1 cellular context compared by ENCODE assay signal in the genomic region with DNA sequence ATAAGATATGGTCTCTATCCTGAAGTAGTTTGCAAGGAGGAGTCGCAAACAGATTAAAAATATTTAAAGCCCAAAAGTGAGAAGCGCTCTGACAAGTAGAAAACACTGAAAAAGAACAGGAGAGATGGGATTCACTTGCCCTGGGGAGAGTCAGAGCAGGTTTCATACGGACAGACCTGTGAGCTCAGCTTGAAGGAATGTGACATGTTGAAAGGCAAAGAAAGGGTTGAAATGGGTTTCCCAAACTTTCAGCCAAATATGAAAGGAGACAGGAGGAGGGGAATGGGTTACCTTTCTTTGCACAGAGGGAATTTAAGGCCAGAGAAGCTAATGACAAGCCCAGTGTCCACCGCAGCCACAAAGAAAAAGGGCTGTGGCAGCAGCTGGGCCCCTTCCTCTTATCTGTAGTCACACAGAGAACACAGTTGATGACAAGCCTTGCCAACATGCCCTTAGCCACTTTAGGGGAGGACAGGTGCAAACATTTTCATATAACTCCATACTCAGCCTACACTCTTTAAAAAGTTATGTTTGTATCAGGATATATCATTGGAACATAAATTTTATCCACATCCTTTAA.
TF ChIP-seq lines count a peak whose summit lies in the region.

No MANE protein-coding gene starts in this region.

TF ChIP-seq in HepG2, 621 proteins besides CTCF, POLR2A, EP300 and RAD21:
- TF ChIP-seq FOSL2 (CRISPR knock-in tag; IDR thresholded peaks at IDR 0.05) (peak; percentile 31; the same call in 1 of the 2 replicates), ZNF577 (CRISPR knock-in tag; IDR thresholded peaks at IDR 0.05; ENCODE audit: borderline replicate concordance, low read depth) (no peak), ZNF720 (CRISPR knock-in tag; IDR thresholded peaks at IDR 0.05) (no peak), ZNF83 (CRISPR knock-in tag; IDR thresholded peaks at IDR 0.05; ENCODE audit: borderline replicate concordance) (no peak), AGO1 (IDR thresholded peaks at IDR 0.05; ENCODE audit: low read depth, low read length, poor library complexity, severe bottlenecking) (no peak), TEAD3 (CRISPR knock-in tag; optimal IDR thresholded peaks at IDR 0.05; ENCODE audit: borderline replicate concordance) (peak; percentile 34), ZNF7 (CRISPR knock-in tag; IDR thresholded peaks at IDR 0.05) (0 out of 2 replicates have a peak, but pooled peaks have one; percentile 12), NFE2L1 (CRISPR knock-in tag; IDR thresholded peaks at IDR 0.05; ENCODE audit: borderline replicate concordance) (no peak), CENPX (CRISPR knock-in tag; IDR thresholded peaks at IDR 0.05) (no peak), ZNF282 (IDR thresholded peaks at IDR 0.05; ENCODE audit: partially characterized antibody) (no peak)
- TF ChIP-seq, protein P1, sequence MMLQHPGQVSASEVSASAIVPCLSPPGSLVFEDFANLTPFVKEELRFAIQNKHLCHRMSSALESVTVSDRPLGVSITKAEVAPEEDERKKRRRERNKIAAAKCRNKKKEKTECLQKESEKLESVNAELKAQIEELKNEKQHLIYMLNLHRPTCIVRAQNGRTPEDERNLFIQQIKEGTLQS (CRISPR knock-in tag; IDR thresholded peaks at IDR 0.05): 0 out of 2 replicates have a peak, but pooled peaks have one; percentile 59
